In the genomic region with DNA sequence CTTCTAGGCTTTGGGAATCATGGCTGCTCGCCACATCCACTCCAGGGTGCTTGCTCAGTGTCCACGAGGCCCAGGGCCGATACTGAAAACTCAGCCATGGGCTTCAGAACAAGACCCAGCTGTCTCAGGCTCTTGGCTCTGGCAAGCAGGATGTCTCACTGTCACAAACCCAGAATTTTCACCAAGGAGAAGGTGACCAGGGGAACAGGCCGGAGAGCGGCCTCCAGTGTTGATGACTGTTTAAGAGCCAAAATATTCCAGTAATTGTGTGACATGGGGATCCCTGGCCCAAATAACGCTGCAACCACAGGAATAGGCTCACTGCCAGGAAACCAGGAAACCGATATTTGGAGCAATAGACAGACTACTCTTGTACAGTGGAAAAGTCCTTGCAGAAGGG, we compare ENCODE assay signal across 18 cellular contexts. TPM values are rescaled to one million over a fixed set of nuclear protein-coding genes. Genes with fewer than 3 reads are reported as not detected.
DNase-seq lines count a peak whose midpoint lies in the region; ATAC-seq and TF ChIP-seq lines count a peak whose summit lies in the region.
"Had no signal": no experiment of that assay in that cellular context is flagged by ENCODE, and none has a peak within 500 bp of the region (broad histone marks: within the 10 kb centered on the region; RNA-seq: fewer than 3 reads in every experiment).

No MANE protein-coding gene starts in this region.

- H3K27ac ChIP-seq in gastroesophageal sphincter (peak overlapping the region in 3 of 4 donors; percentile 25 to 49 (median 44)), lung (ENCODE audit: low read depth in 1 of 2, low read length in 1 of 2) (peak overlapping the region; percentile 13 to 47), stomach (peak overlapping the region in 4 of 5 donors; percentile 6 to 56 (median 28))
- H3K27ac ChIP-seq: neural progenitor cell had no signal

- POLR2A ChIA-PET in activated CD4-positive, alpha-beta memory T cell treated with anti-CD3 and anti-CD28 coated beads for 36 hours (lab: Charles Lee), result no interaction called here

- no peaks in the 10 kb centered on the region for H3K36me3 ChIP-seq in gastroesophageal sphincter
- no peaks in the 10 kb centered on the region for H3K36me3 ChIP-seq in lung (ENCODE audit: control insufficient read depth in 2 of 2, insufficient read depth in 2 of 2, low read length in 2 of 2)
- H3K36me3 ChIP-seq in stomach, result no peaks in the 10 kb centered on the region
- H3K36me3 ChIP-seq: neural progenitor cell, Peyer's patch had no signal

- TF ChIP-seq CTCF in astrocyte of the spinal cord (IDR thresholded peaks at IDR 0.05; ENCODE audit: low read depth, low read length), result no peak
- TF ChIP-seq CTCF in gastroesophageal sphincter (IDR thresholded peaks at IDR 0.05), result no peak
- TF ChIP-seq CTCF in lung (IDR thresholded peaks at IDR 0.05; ENCODE audit: control extremely low read depth, extremely low read depth), result no peak
- no peak for TF ChIP-seq CTCF in stomach (IDR thresholded peaks at IDR 0.05)

- H3K4me3 ChIP-seq in astrocyte of the spinal cord (ENCODE audit: low read depth, low read length) (no peak overlapping the region), gastroesophageal sphincter (no peak overlapping the region), lung (no peak overlapping the region), stomach (no peak overlapping the region)
- H3K4me3 ChIP-seq: neural progenitor cell, Peyer's patch, smooth muscle cell had no signal

- peaks cover 0 to 10% (median 0%) of the 10 kb centered on the region in 3 donors for H3K4me1 ChIP-seq in gastroesophageal sphincter
- H3K4me1 ChIP-seq in lung (ENCODE audit: control insufficient read depth in 2 of 2, insufficient read depth in 2 of 2, low read length in 2 of 2), result no peaks in the 10 kb centered on the region
- peaks cover 0 to 8% (median 3%) of the 10 kb centered on the region in 4 donors for H3K4me1 ChIP-seq in stomach
- H3K4me1 ChIP-seq: neural progenitor cell, Peyer's patch had no signal

- TF ChIP-seq EP300 in gastroesophageal sphincter (IDR thresholded peaks at IDR 0.05), result no peak
- TF ChIP-seq EP300 in stomach (IDR thresholded peaks at IDR 0.05), result no peak

- no peaks in the 10 kb centered on the region for H3K4me1 Mint-ChIP-seq in activated CD4-positive, alpha-beta memory T cell treated with anti-CD3 and anti-CD28 coated beads for 36 hours (ENCODE audit: low read depth)
- H3K4me1 Mint-ChIP-seq in activated T-helper 1 cell treated with anti-CD3 and anti-CD28 coated beads, Interleukin-12 subunit alpha, Interleukin-12 subunit beta, Interleukin-2, Interleukin-4 antibody, amounts not matched to agents 30 ng/mL and 10 ng/mL and 1 ng/mL, durations not matched to agents 14 hours and 24 hours and 36 hours (ENCODE audit: low read depth), result no peaks in the 10 kb centered on the region
- H3K4me1 Mint-ChIP-seq: stimulated activated naive B cell treated with anti-CD40 and anti-IgM and Interleukin-4, amounts not matched to agents 10 μg/mL and 1 μg/mL and 100 μg/mL, for 72 hours had no signal

- H3K9me3 ChIP-seq in gastroesophageal sphincter (no peaks in the 10 kb centered on the region), lung (ENCODE audit: control insufficient read depth in 2 of 2, insufficient read depth in 1 of 2, low read length in 1 of 2) (peaks cover 0 to 4% of the 10 kb centered on the region in 2 donors), stomach (no peaks in the 10 kb centered on the region)
- H3K9me3 ChIP-seq: Peyer's patch had no signal

- 42 to 63% methylated on average over 2 to 5 of the region's 7 CpGs for WGBS in gastroesophageal sphincter (ENCODE audit: low coverage in 1 of 2), 2 donors
- WGBS in lung, 2 donors, result 61 to 66% methylated on average over 7 of the region's 7 CpGs
- 56 to 62% (median 57%) methylated on average over 5 to 7 of the region's 7 CpGs for WGBS in stomach, 5 donors

- H3K4me3 Mint-ChIP-seq in activated CD4-positive, alpha-beta memory T cell treated with anti-CD3 and anti-CD28 coated beads for 36 hours, result no peak overlapping the region
- no peak overlapping the region for H3K4me3 Mint-ChIP-seq in activated T-helper 1 cell treated with anti-CD3 and anti-CD28 coated beads, Interleukin-12 subunit alpha, Interleukin-12 subunit beta, Interleukin-2, Interleukin-4 antibody, amounts not matched to agents 30 ng/mL and 10 ng/mL and 1 ng/mL, durations not matched to agents 14 hours and 24 hours and 36 hours
- H3K4me3 Mint-ChIP-seq: activated CD8-positive, alpha-beta T cell treated with anti-CD3 and anti-CD28 coated beads for 36 hours; neural progenitor cell; stimulated activated naive B cell treated with anti-CD40 and anti-IgM and Interleukin-4, amounts not matched to agents 10 μg/mL and 1 μg/mL and 100 μg/mL, for 72 hours had no signal

- intact Hi-C loops in stomach (cut with DNase I; ENCODE audit: low total_unique reads), result no loop called here
- intact Hi-C loops in activated CD4-positive, alpha-beta memory T cell treated with anti-CD3 and anti-CD28 coated beads for 36 hours (cut with micrococcal nuclease), result no loop called here
- intact Hi-C loops in activated T-helper 1 cell treated with anti-CD3 and anti-CD28 coated beads, Interleukin-12 subunit alpha, Interleukin-12 subunit beta, Interleukin-2, Interleukin-4 antibody, amounts not matched to agents 30 ng/mL and 10 ng/mL and 1 ng/mL, durations not matched to agents 14 hours and 24 hours and 36 hours (cut with micrococcal nuclease), result no loop called here

- DNase-seq in astrocyte of the spinal cord (ENCODE audit: low read depth, low spot score) (peak; percentile 9), lung (ENCODE audit: low spot score) (no peak), stomach (no peak), NCI-H345 (lab: John Stamatoyannopoulos, UW) (no peak)
- no peak for DNase-seq in activated naive CD4-positive, alpha-beta T cell treated with anti-CD3 and anti-CD28 coated beads, Interleukin-2, amount 50 U/mL, for 72 hours (ENCODE audit: low spot score in 2 of 2)
- no peak for DNase-seq in activated CD4-positive, alpha-beta memory T cell treated with anti-CD3 and anti-CD28 coated beads for 36 hours
- DNase-seq in activated T-helper 1 cell treated with anti-CD3 and anti-CD28 coated beads, Interleukin-12 subunit alpha, Interleukin-12 subunit beta, Interleukin-2, Interleukin-4 antibody, amounts not matched to agents 30 ng/mL and 10 ng/mL and 1 ng/mL, durations not matched to agents 14 hours and 24 hours and 36 hours (ENCODE audit: low spot score), result no peak
- DNase-seq: activated CD8-positive, alpha-beta T cell treated with anti-CD3 and anti-CD28 coated beads for 36 hours; NCI-H2029; NCI-H526; stimulated activated naive B cell treated with anti-CD40 and anti-IgM and Interleukin-4, amounts not matched to agents 10 μg/mL and 1 μg/mL and 100 μg/mL, for 72 hours had no signal

- H3K9me3 Mint-ChIP-seq in activated naive CD4-positive, alpha-beta T cell treated with anti-CD3 and anti-CD28 coated beads, Interleukin-2, amount 50 U/mL, for 72 hours, result peaks cover 0 to 2% of the 10 kb centered on the region in 2 donors
- no peaks in the 10 kb centered on the region for H3K9me3 Mint-ChIP-seq in activated CD4-positive, alpha-beta memory T cell treated with anti-CD3 and anti-CD28 coated beads for 36 hours
- H3K9me3 Mint-ChIP-seq in activated T-helper 1 cell treated with anti-CD3 and anti-CD28 coated beads, Interleukin-12 subunit alpha, Interleukin-12 subunit beta, Interleukin-2, Interleukin-4 antibody, amounts not matched to agents 30 ng/mL and 10 ng/mL and 1 ng/mL, durations not matched to agents 14 hours and 24 hours and 36 hours, result no peaks in the 10 kb centered on the region
- H3K9me3 Mint-ChIP-seq: activated CD8-positive, alpha-beta T cell treated with anti-CD3 and anti-CD28 coated beads for 36 hours; activated T-helper 2 cell treated with anti-CD3 and anti-CD28 coated beads, Interferon-gamma antibody, Interleukin-2, Interleukin-4, amounts not matched to agents 10 μg/mL and 5 μg/mL and 100 μg/mL, durations not matched to agents 14 hours and 24 hours and 36 hours; neural progenitor cell had no signal

- ATAC-seq in gastroesophageal sphincter, result no peak
- no peak for ATAC-seq in lung (ENCODE audit: insufficient read depth, low FRiP score)
- ATAC-seq in activated naive CD4-positive, alpha-beta T cell treated with anti-CD3 and anti-CD28 coated beads, Interleukin-2, amount 50 U/mL, for 72 hours, result no peak
- ATAC-seq: activated CD8-positive, alpha-beta T cell treated with anti-CD3 and anti-CD28 coated beads for 36 hours; stimulated activated naive B cell treated with anti-CD40 and anti-IgM and Interleukin-4, amounts not matched to agents 10 μg/mL and 1 μg/mL and 100 μg/mL, for 72 hours had no signal

- peaks cover 7% of the 10 kb centered on the region for H3K27me3 ChIP-seq in gastroesophageal sphincter
- no peaks in the 10 kb centered on the region for H3K27me3 ChIP-seq in lung (ENCODE audit: control insufficient read depth, insufficient read depth)
- no peaks in the 10 kb centered on the region for H3K27me3 ChIP-seq in stomach
- H3K27me3 ChIP-seq: neural progenitor cell, Peyer's patch had no signal

- CTCF ChIA-PET in activated CD4-positive, alpha-beta memory T cell treated with anti-CD3 and anti-CD28 coated beads for 36 hours (lab: Charles Lee), result interaction anchor here (1.8 kb wide), 1 partner anchor 22 kb away, joined by 4 read pairs; no protein-coding TSS in a partner anchor

- H3K27me3 Mint-ChIP-seq in activated CD4-positive, alpha-beta memory T cell treated with anti-CD3 and anti-CD28 coated beads for 36 hours, result peaks cover 2% of the 10 kb centered on the region
- H3K27me3 Mint-ChIP-seq in activated T-helper 1 cell treated with anti-CD3 and anti-CD28 coated beads, Interleukin-12 subunit alpha, Interleukin-12 subunit beta, Interleukin-2, Interleukin-4 antibody, amounts not matched to agents 30 ng/mL and 10 ng/mL and 1 ng/mL, durations not matched to agents 14 hours and 24 hours and 36 hours (ENCODE audit: insufficient read depth), result no peaks in the 10 kb centered on the region
- H3K27me3 Mint-ChIP-seq: activated CD8-positive, alpha-beta T cell treated with anti-CD3 and anti-CD28 coated beads for 36 hours had no signal

- no peaks in the 10 kb centered on the region for H3K36me3 Mint-ChIP-seq in activated naive CD4-positive, alpha-beta T cell treated with anti-CD3 and anti-CD28 coated beads, Interleukin-2, amount 50 U/mL, for 72 hours
- no peaks in the 10 kb centered on the region for H3K36me3 Mint-ChIP-seq in activated CD4-positive, alpha-beta memory T cell treated with anti-CD3 and anti-CD28 coated beads for 36 hours
- H3K36me3 Mint-ChIP-seq in activated T-helper 1 cell treated with anti-CD3 and anti-CD28 coated beads, Interleukin-12 subunit alpha, Interleukin-12 subunit beta, Interleukin-2, Interleukin-4 antibody, amounts not matched to agents 30 ng/mL and 10 ng/mL and 1 ng/mL, durations not matched to agents 14 hours and 24 hours and 36 hours (ENCODE audit: low read depth), result no peaks in the 10 kb centered on the region
- H3K36me3 Mint-ChIP-seq: neural progenitor cell; stimulated activated naive B cell treated with anti-CD40 and anti-IgM and Interleukin-4, amounts not matched to agents 10 μg/mL and 1 μg/mL and 100 μg/mL, for 72 hours had no signal

- TF ChIP-seq POLR2A in gastroesophageal sphincter (IDR thresholded peaks at IDR 0.05), result no peak
- TF ChIP-seq POLR2A in stomach (IDR thresholded peaks at IDR 0.05), result no peak

- no peak overlapping the region for H3K27ac Mint-ChIP-seq in activated naive CD4-positive, alpha-beta T cell treated with anti-CD3 and anti-CD28 coated beads, Interleukin-2, amount 50 U/mL, for 72 hours
- H3K27ac Mint-ChIP-seq in activated CD4-positive, alpha-beta memory T cell treated with anti-CD3 and anti-CD28 coated beads for 36 hours, result no peak overlapping the region
- no peak overlapping the region for H3K27ac Mint-ChIP-seq in activated T-helper 1 cell treated with anti-CD3 and anti-CD28 coated beads, Interleukin-12 subunit alpha, Interleukin-12 subunit beta, Interleukin-2, Interleukin-4 antibody, amounts not matched to agents 30 ng/mL and 10 ng/mL and 1 ng/mL, durations not matched to agents 14 hours and 24 hours and 36 hours
- H3K27ac Mint-ChIP-seq: activated CD8-positive, alpha-beta T cell treated with anti-CD3 and anti-CD28 coated beads for 36 hours; activated T-helper 2 cell treated with anti-CD3 and anti-CD28 coated beads, Interferon-gamma antibody, Interleukin-2, Interleukin-4, amounts not matched to agents 10 μg/mL and 5 μg/mL and 100 μg/mL, durations not matched to agents 14 hours and 24 hours and 36 hours; neural progenitor cell; stimulated activated naive B cell treated with anti-CD40 and anti-IgM and Interleukin-4, amounts not matched to agents 10 μg/mL and 1 μg/mL and 100 μg/mL, for 72 hours had no signal

- in situ Hi-C loops in astrocyte of the spinal cord (cut with HindIII; ENCODE audit: low sequenced_read_pairs), result no loop called here

RNA-seq across cellular contexts. Expression of a gene that starts 9.8 kb away (rescaled TPM):
- total RNA-seq in gastroesophageal sphincter (1 to 10 TPM; 2.3 to 8.4 (median 3.7) TPM), lung (1 to 10 TPM in 1 of 2 donors, not detected in 1; 4.3 TPM), stomach (10 to 100 TPM in 1 of 5 donors, 1 to 10 TPM in 2, not detected in 2; 1.7 to 10.7 (median 3.1) TPM)
- polyA plus RNA-seq in lung (under 1 TPM; 0.14 to 0.52 TPM), stomach (1 to 10 TPM; 2.7 to 5.9 (median 4.6) TPM)
- total RNA-seq in activated naive CD4-positive, alpha-beta T cell treated with anti-CD3 and anti-CD28 coated beads, Interleukin-2, amount 50 U/mL, for 72 hours, result not detected
- total RNA-seq in activated CD4-positive, alpha-beta memory T cell treated with anti-CD3 and anti-CD28 coated beads for 36 hours, result not detected
- total RNA-seq in activated T-helper 1 cell treated with anti-CD3 and anti-CD28 coated beads, Interleukin-12 subunit alpha, Interleukin-12 subunit beta, Interleukin-2, Interleukin-4 antibody, amounts not matched to agents 30 ng/mL and 10 ng/mL and 1 ng/mL, durations not matched to agents 14 hours and 24 hours and 36 hours, result not detected in 2 replicates
- total RNA-seq: activated CD8-positive, alpha-beta T cell treated with anti-CD3 and anti-CD28 coated beads for 36 hours; activated T-helper 2 cell treated with anti-CD3 and anti-CD28 coated beads, Interferon-gamma antibody, Interleukin-2, Interleukin-4, amounts not matched to agents 10 μg/mL and 5 μg/mL and 100 μg/mL, durations not matched to agents 14 hours and 24 hours and 36 hours; fibroblast of villous mesenchyme; Peyer's patch had no signal

RNA-seq across cellular contexts. Expression of a gene that starts 10.2 kb away (rescaled TPM):
- total RNA-seq in gastroesophageal sphincter (not detected), lung (under 1 TPM in 1 of 2 donors, not detected in 1; 0.18 TPM), stomach (10 to 100 TPM in 2 of 5 donors, 1 to 10 TPM in 1, not detected in 2; 4.9 to 27.5 (median 15.8) TPM)
- polyA plus RNA-seq in lung (not detected), stomach (10 to 100 TPM in 2 of 3 donors, 1 to 10 TPM in 1; 4.7 to 14.8 (median 13.6) TPM)
- total RNA-seq in activated naive CD4-positive, alpha-beta T cell treated with anti-CD3 and anti-CD28 coated beads, Interleukin-2, amount 50 U/mL, for 72 hours, result not detected
- total RNA-seq in activated CD4-positive, alpha-beta memory T cell treated with anti-CD3 and anti-CD28 coated beads for 36 hours, result not detected
- not detected in 2 replicates for total RNA-seq in activated T-helper 1 cell treated with anti-CD3 and anti-CD28 coated beads, Interleukin-12 subunit alpha, Interleukin-12 subunit beta, Interleukin-2, Interleukin-4 antibody, amounts not matched to agents 30 ng/mL and 10 ng/mL and 1 ng/mL, durations not matched to agents 14 hours and 24 hours and 36 hours
- total RNA-seq: activated CD8-positive, alpha-beta T cell treated with anti-CD3 and anti-CD28 coated beads for 36 hours; activated T-helper 2 cell treated with anti-CD3 and anti-CD28 coated beads, Interferon-gamma antibody, Interleukin-2, Interleukin-4, amounts not matched to agents 10 μg/mL and 5 μg/mL and 100 μg/mL, durations not matched to agents 14 hours and 24 hours and 36 hours; Daoy; fibroblast of villous mesenchyme; Peyer's patch; smooth muscle cell had no signal
- polyA plus RNA-seq: smooth muscle cell had no signal

RNA-seq across cellular contexts. Expression of a gene that starts 40.8 kb away (rescaled TPM):
- 100 to 1,000 TPM in 3 of 4 donors, 10 to 100 TPM in 1; 58.4 to 263 (median 215) TPM for total RNA-seq in gastroesophageal sphincter
- 100 to 1,000 TPM in 1 of 2 donors, 1 to 10 TPM in 1; 4.9 to 408 TPM for total RNA-seq in lung
- polyA plus RNA-seq in lung, result 100 to 1,000 TPM; 100 to 446 TPM
- 100 to 1,000 TPM in 1 of 5 donors, 10 to 100 TPM in 4; 15.1 to 392 (median 65.9) TPM for total RNA-seq in stomach
- polyA plus RNA-seq in stomach, result 1,000 to 10,000 TPM in 1 of 3 donors, 100 to 1,000 TPM in 2; 109 to 1,820 (median 485) TPM
- total RNA-seq in activated naive CD4-positive, alpha-beta T cell treated with anti-CD3 and anti-CD28 coated beads, Interleukin-2, amount 50 U/mL, for 72 hours, result not detected
- total RNA-seq in activated CD4-positive, alpha-beta memory T cell treated with anti-CD3 and anti-CD28 coated beads for 36 hours, result not detected
- not detected in 2 replicates for total RNA-seq in activated T-helper 1 cell treated with anti-CD3 and anti-CD28 coated beads, Interleukin-12 subunit alpha, Interleukin-12 subunit beta, Interleukin-2, Interleukin-4 antibody, amounts not matched to agents 30 ng/mL and 10 ng/mL and 1 ng/mL, durations not matched to agents 14 hours and 24 hours and 36 hours
- total RNA-seq: activated CD8-positive, alpha-beta T cell treated with anti-CD3 and anti-CD28 coated beads for 36 hours; activated T-helper 2 cell treated with anti-CD3 and anti-CD28 coated beads, Interferon-gamma antibody, Interleukin-2, Interleukin-4, amounts not matched to agents 10 μg/mL and 5 μg/mL and 100 μg/mL, durations not matched to agents 14 hours and 24 hours and 36 hours; Daoy; fibroblast of villous mesenchyme had no signal
